Comparison of ENCODE assay signal across 28 cellular contexts in genomic region chrX:129718701-129719100, GRCh38. TPM values are rescaled to one million over a fixed set of nuclear protein-coding genes. Genes with fewer than 3 reads are reported as not detected.
DNase-seq lines count a peak whose midpoint lies in the region; ATAC-seq and TF ChIP-seq lines count a peak whose summit lies in the region.
"Had no signal": no experiment of that assay in that cellular context is flagged by ENCODE, and none has a peak within 500 bp of the region (broad histone marks: within the 10 kb centered on the region; RNA-seq: fewer than 3 reads in every experiment).

No MANE protein-coding gene starts in this region.

- H3K4me3 ChIP-seq in RWPE2 (ENCODE audit: severe bottlenecking), result no peak overlapping the region
- no peak overlapping the region for H3K4me3 ChIP-seq in endodermal cell (ENCODE audit: low read length)
- H3K4me3 ChIP-seq: BLaER1, GM12878, SJSA1 had no signal

- peaks cover 19% of the 10 kb centered on the region for H3K4me1 Mint-ChIP-seq in endodermal cell

- TF ChIP-seq POLR2A in erythroblast (IDR thresholded peaks at IDR 0.05; ENCODE audit: low read length), result no peak

- ATAC-seq in RWPE2 (ENCODE audit: low read depth), result no peak
- ATAC-seq: GM12878, Right ventricle myocardium inferior had no signal

- H3K27ac ChIP-seq in RWPE2 (ENCODE audit: poor library complexity, severe bottlenecking), result peak overlapping the region; percentile 39
- no peak overlapping the region for H3K27ac ChIP-seq in endodermal cell (ENCODE audit: low read depth, low read length)
- H3K27ac ChIP-seq: 22Rv1, BLaER1, SJSA1 had no signal

- peaks cover 11% of the 10 kb centered on the region for H3K4me1 ChIP-seq in RWPE2 (ENCODE audit: insufficient read depth, poor library complexity, severe bottlenecking)
- no peaks in the 10 kb centered on the region for H3K4me1 ChIP-seq in endodermal cell (ENCODE audit: control insufficient read depth, insufficient read depth, low read length)
- H3K4me1 ChIP-seq: BLaER1, Caco-2 had no signal

- H3K9ac ChIP-seq in endodermal cell (ENCODE audit: extremely low read depth, low read length, poor library complexity, severe bottlenecking), result no peak overlapping the region
- H3K9ac ChIP-seq: BLaER1 had no signal

- WGBS in endodermal cell (ENCODE audit: insufficient coverage in 1 of 2, insufficient read length in 1 of 2), 2 experiments, result 84% methylated on average over 5 of the region's 5 CpGs; no CpG with 5 or more reads in 1 of the 2 experiments

- H3K36me3 Mint-ChIP-seq in endodermal cell (ENCODE audit: low read depth), result no peaks in the 10 kb centered on the region
- H3K36me3 Mint-ChIP-seq: CD4-positive, alpha-beta memory T cell had no signal

- no peak overlapping the region for H3K4me3 Mint-ChIP-seq in endodermal cell
- H3K4me3 Mint-ChIP-seq: CD4-positive, alpha-beta memory T cell; HFFc6 had no signal

- H3K27me3 ChIP-seq in RWPE2 (ENCODE audit: insufficient read depth, poor library complexity, severe bottlenecking) (no peaks in the 10 kb centered on the region), endodermal cell (ENCODE audit: control insufficient read depth, insufficient read depth, low read length, poor library complexity, severe bottlenecking) (no peaks in the 10 kb centered on the region)
- H3K27me3 ChIP-seq: SJSA1 had no signal

- H3K9me3 Mint-ChIP-seq in endodermal cell, result peaks cover 4% of the 10 kb centered on the region
- H3K9me3 Mint-ChIP-seq: CD4-positive, alpha-beta memory T cell; HFFc6 had no signal

- H3K9me3 ChIP-seq in RWPE2 (ENCODE audit: severe bottlenecking) (no peaks in the 10 kb centered on the region), endodermal cell (ENCODE audit: control insufficient read depth, low read length) (no peaks in the 10 kb centered on the region)
- H3K9me3 ChIP-seq: BLaER1, Caco-2, SJSA1 had no signal

- intact Hi-C loops in posterior vena cava (cut with DNase I), result no loop called here

- H3K27ac Mint-ChIP-seq in endodermal cell, result no peak overlapping the region
- H3K27ac Mint-ChIP-seq: HFFc6 had no signal

- DNase-seq in SKM-1 treated with dmso at 0.1 percent for 144 hours (lab: John Stamatoyannopoulos, UW; ENCODE audit: unreplicated experiment) (peak; percentile 11), SKM-1 (lab: John Stamatoyannopoulos, UW; ENCODE audit: unreplicated experiment) (no peak), RWPE2 (ENCODE audit: low spot score) (no peak), endodermal cell (peak; percentile 39), posterior vena cava (ENCODE audit: low spot score) (peak; percentile 68), erythroblast (lab: John Stamatoyannopoulos, UW) (no peak), OCI-M2 (lab: John Stamatoyannopoulos, UW; ENCODE audit: unreplicated experiment) (no peak)
- DNase-seq in central memory CD4-positive, alpha-beta T cell, result no peak
- DNase-seq: ACHN; Caco-2; CD4-positive, alpha-beta memory T cell; DMS 273 treated with DMSO at 0.1 percent for 48 hours; DMS79 treated with DMSO at 0.1 percent for 48 hours; HFFc6; MM.1S; NCI-H1092; NCI-H1436 treated with DMSO at 0.1 percent for 48 hours; NCI-H1930; NCI-H2227 treated with DMSO at 0.1 percent for 48 hours; NCI-H510A; NCI-H748 treated with DMSO at 0.1 percent for 48 hours; NK-92 treated with Interleukin-12 subunit alpha and Interleukin-12 subunit beta, amount 100 ng/mL, for 24 hours had no signal

- no peaks in the 10 kb centered on the region for H3K27me3 Mint-ChIP-seq in endodermal cell (ENCODE audit: insufficient read depth)
- H3K27me3 Mint-ChIP-seq: CD4-positive, alpha-beta memory T cell had no signal

- TF ChIP-seq CTCF in RWPE2 (IDR thresholded peaks at IDR 0.05; ENCODE audit: poor library complexity, severe bottlenecking) (no peak), endodermal cell (conservative IDR thresholded peaks at IDR 0.05) (no peak)

- H3K36me3 ChIP-seq in RWPE2 (ENCODE audit: low read depth) (no peaks in the 10 kb centered on the region), endodermal cell (ENCODE audit: control insufficient read depth, insufficient read depth, low read length) (no peaks in the 10 kb centered on the region)
- H3K36me3 ChIP-seq: BLaER1, SJSA1 had no signal

RNA-seq across cellular contexts. Expression of gene XPNPEP2, which starts 20.1 kb away (rescaled TPM):
- total RNA-seq in endodermal cell (under 1 TPM; 0.20 to 0.31 TPM), posterior vena cava (10 to 100 TPM; 11.3 to 29.3 TPM)
- 0.25 TPM for polyA plus RNA-seq in endodermal cell (2013, experiment 1 of 2)
- polyA plus RNA-seq in endodermal cell (2013, experiment 2 of 2), result 0.46 TPM
- total RNA-seq: HFFc6, LHCN-M2 had no signal

Comparison
In these comparisons a context has a peak if more than half of its experiments do, and no peak if none do; other contexts are left out.
1. DNase-seq: peak in SKM-1 treated with dmso at 0.1 percent for 144 hours (single experiment), endodermal cell (single experiment) and posterior vena cava (single experiment); none in SKM-1 (single experiment), RWPE2 (single experiment), erythroblast (0 of 2), central memory CD4-positive, alpha-beta T cell (single experiment) and OCI-M2 (single experiment).
2. RNA of gene XPNPEP2, which starts 20.1 kb away (total RNA-seq): 11.3 to 29.3 TPM in posterior vena cava; 0.20 to 0.31 TPM in endodermal cell; every median in the first group is over 4 times any median in the second.